8 cellular contexts compared by ENCODE assay signal in the genomic region with DNA sequence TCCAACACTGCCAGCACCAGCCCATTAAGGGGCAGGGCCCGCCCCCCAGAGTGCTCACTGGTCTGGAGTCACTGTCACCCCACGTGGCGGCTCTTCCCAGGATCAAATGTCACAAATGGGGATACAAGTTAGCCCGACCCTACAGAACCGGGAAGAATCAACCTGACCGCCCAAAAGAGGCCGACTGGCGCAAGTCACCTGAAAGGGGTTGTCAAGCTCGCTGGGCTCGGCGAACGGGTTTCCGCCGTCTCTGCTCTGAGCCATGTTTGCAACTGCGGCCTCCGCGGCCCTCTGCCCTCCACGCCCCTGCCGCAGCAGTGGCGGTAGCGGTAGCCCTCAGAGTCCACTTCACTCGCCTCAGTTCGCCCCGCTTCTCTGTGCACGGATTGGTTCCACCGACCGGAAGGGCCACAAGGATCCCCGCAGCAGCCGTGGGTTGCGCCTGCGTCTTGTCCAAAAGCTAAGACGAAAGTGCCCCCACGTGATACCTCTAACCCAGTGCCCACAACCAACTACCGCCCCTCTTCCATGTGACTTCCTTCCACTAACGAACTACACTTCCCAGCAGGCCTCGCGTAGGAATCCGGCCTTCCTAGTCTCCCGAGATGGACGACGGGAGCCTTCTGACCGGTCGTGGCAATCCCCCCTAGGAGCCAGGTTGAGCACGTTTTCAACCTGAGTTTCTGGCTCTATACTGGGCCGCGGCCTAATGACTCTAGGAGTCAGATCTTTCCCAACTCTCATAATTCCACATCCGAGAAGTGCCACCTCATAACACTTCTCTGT. TPM values are rescaled to one million over a fixed set of nuclear protein-coding genes. Genes with fewer than 3 reads are reported as not detected.
DNase-seq lines count a peak whose midpoint lies in the region; ATAC-seq and TF ChIP-seq lines count a peak whose summit lies in the region.

Gene SCAMP3 (minus strand): TSS at position 473 of the 786 bp plus-strand sequence. CDS start 209 bp downstream, at position 264.

- H3K27ac Mint-ChIP-seq in activated T-cell treated with anti-CD3 and anti-CD28 coated beads, Interleukin-2, amount 50 U/mL, for 24 hours, result peak within 1 kb of the TSS; percentile 98

- H3K9ac ChIP-seq in muscle layer of colon (ENCODE audit: low read length), result peak within 1 kb of the TSS; percentile 83

- in situ Hi-C loops in KBM-7 (cut with MboI; ENCODE audit: low pct_unique_long_range_greater_than_20kb, low sequenced_read_pairs), result no loop called here

- H3K4me3 ChIP-seq in esophagus (ENCODE audit: low read depth in 1 of 2, low read length in 2 of 2) (peak within 1 kb of the TSS; percentile 82 to 90), muscle layer of colon (ENCODE audit: low read depth in 1 of 2, low read length in 2 of 2) (peak within 1 kb of the TSS; percentile 90 to 97)

- H3K27ac ChIP-seq in esophagus (ENCODE audit: low read depth in 2 of 2, low read length in 1 of 2) (peak within 1 kb of the TSS; percentile 92 to 97), muscle layer of colon (ENCODE audit: low read depth, low read length) (peak within 1 kb of the TSS; percentile 97)

- peak; percentile 78 for ATAC-seq in GM21717 (IDR thresholded peaks at IDR 0.05; ENCODE audit: unreplicated experiment)

- H3K4me1 ChIP-seq in esophagus (ENCODE audit: control insufficient read depth in 2 of 2, insufficient read depth in 2 of 2, low read length in 1 of 2) (peaks cover 5% of the 10 kb centered on the region in 2 donors), muscle layer of colon (ENCODE audit: insufficient read depth, low read length) (peaks cover 15% of the 10 kb centered on the region)

- peaks cover 97% of the 10 kb centered on the region for H3K36me3 Mint-ChIP-seq in activated T-cell treated with anti-CD3 and anti-CD28 coated beads, Interleukin-2, amount 50 U/mL, for 24 hours (ENCODE audit: low read depth)

- no peaks in the 10 kb centered on the region for H3K27me3 Mint-ChIP-seq in activated T-cell treated with anti-CD3 and anti-CD28 coated beads, Interleukin-2, amount 50 U/mL, for 24 hours

- 0% methylated on average over 47 of the region's 47 CpGs for WGBS in esophagus, 2 donors

- DNase-seq in DMS153 treated with DMSO at 0.1 percent for 48 hours (lab: John Stamatoyannopoulos, UW; ENCODE audit: unreplicated experiment), result peak; percentile 99
- peak; percentile 97 for DNase-seq in KBM-7
- DNase-seq in activated T-cell treated with anti-CD3 and anti-CD28 coated beads, Interleukin-2, amount 50 U/mL, for 24 hours, result peak; percentile 87
- peak; percentile 79 for DNase-seq in stimulated activated CD8-positive, alpha-beta memory T cell treated with anti-CD3 and anti-CD28 coated beads, Interleukin-7, amount 100 ng/mL, for 24 hours (ENCODE audit: low read depth)

- H3K9me3 Mint-ChIP-seq in activated T-cell treated with anti-CD3 and anti-CD28 coated beads, Interleukin-2, amount 50 U/mL, for 24 hours, result no peaks in the 10 kb centered on the region

- H3K36me3 ChIP-seq in esophagus (ENCODE audit: control insufficient read depth in 2 of 2, insufficient read depth in 2 of 2, low read length in 1 of 2) (peaks cover 12 to 28% of the 10 kb centered on the region in 2 donors), muscle layer of colon (ENCODE audit: insufficient read depth, low read length) (peaks cover 54% of the 10 kb centered on the region)

- no peaks in the 10 kb centered on the region for H3K9me3 ChIP-seq in esophagus (ENCODE audit: control insufficient read depth in 2 of 2, insufficient read depth in 1 of 2, low read depth in 1 of 2, low read length in 1 of 2)
- H3K9me3 ChIP-seq in muscle layer of colon (ENCODE audit: low read length), result no peaks in the 10 kb centered on the region

- H3K27me3 ChIP-seq in esophagus (ENCODE audit: control insufficient read depth in 1 of 2, insufficient read depth in 2 of 2, low read length in 2 of 2) (no peaks in the 10 kb centered on the region), muscle layer of colon (ENCODE audit: control insufficient read depth in 1 of 2, insufficient read depth in 2 of 2, low read length in 2 of 2) (no peaks in the 10 kb centered on the region)

- peak within 1 kb of the TSS; percentile 98 for H3K4me3 Mint-ChIP-seq in activated T-cell treated with anti-CD3 and anti-CD28 coated beads, Interleukin-2, amount 50 U/mL, for 24 hours

- H3K4me1 Mint-ChIP-seq in activated T-cell treated with anti-CD3 and anti-CD28 coated beads, Interleukin-2, amount 50 U/mL, for 24 hours (ENCODE audit: low read depth), result peaks cover 37% of the 10 kb centered on the region

TF ChIP-seq in PFSK-1, 5 proteins besides CTCF, POLR2A, EP300 and RAD21:
- TF ChIP-seq SIN3A (IDR thresholded peaks at IDR 0.05; ENCODE audit: borderline replicate concordance, insufficient read depth, low read length) (peak; percentile 90), FOXP2 (optimal IDR thresholded peaks at IDR 0.05; ENCODE audit: borderline replicate concordance, extremely low read depth, extremely low read length, insufficient read depth) (no peak), TAF1 (IDR thresholded peaks at IDR 0.05; ENCODE audit: borderline replicate concordance, insufficient read depth, low read length) (peak; percentile 71; the same call in 1 of the 2 replicates), REST (IDR thresholded peaks at IDR 0.05; ENCODE audit: insufficient read depth in 1 of 2, low read depth in 2 of 2, low read length in 2 of 2) (0 out of 4 replicates have a peak, but pooled peaks of 1 of the 2 experiments have one; percentile 30), POLR2AphosphoS5 (IDR thresholded peaks at IDR 0.05; ENCODE audit: low read depth, low read length) (peak; percentile 94)

RNA-seq across cellular contexts. Expression of gene SCAMP3, which starts in this region (rescaled TPM):
- 154 TPM for polyA plus RNA-seq in PFSK-1 (2012; ENCODE audit: insufficient read length, low read depth)
- polyA plus RNA-seq in esophagus, result 10 to 100 TPM; 20.2 to 47.3 TPM

Comparison
In these comparisons a context has a peak if more than half of its experiments do, and no peak if none do; other contexts are left out.
1. Peak in every context shown above with its lines: DNase-seq, ATAC-seq, H3K4me3 ChIP-seq and H3K27ac ChIP-seq.